26 cellular contexts compared by ENCODE assay signal in the genomic region with DNA sequence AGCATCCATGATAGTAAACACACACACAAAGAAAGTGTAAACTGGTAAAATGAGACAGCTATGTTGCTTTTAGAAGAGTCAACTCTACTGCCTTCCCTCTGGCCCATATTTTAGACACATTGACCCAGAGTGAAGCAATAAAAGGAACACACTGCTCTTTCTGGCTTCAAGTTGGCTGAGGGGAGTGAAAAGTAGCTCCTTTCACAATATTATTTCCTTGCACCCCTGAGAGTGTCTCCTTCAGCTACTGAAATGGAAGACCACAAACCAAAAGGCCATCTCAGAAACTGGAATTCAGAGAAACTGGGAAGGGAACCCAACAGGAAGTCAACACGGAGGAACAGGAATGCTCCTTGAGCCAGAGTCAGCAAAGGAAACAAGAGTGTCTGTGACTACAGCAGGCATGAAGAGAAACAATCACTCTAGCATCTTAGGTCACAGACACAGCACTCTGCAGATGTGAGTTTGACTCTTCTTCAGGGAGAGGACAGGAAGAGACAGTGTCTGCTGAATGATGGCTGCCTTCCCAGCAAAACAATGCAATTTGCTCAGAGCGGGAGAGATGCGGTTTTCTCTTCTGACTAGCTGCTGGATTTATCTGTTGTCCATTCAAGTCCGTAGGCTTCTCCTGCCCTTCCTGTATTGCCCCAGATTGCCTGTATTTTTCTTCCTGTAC.
A peak's percentile ranks its signal among the peaks of the same experiment; 100 is the strongest.
DNase-seq lines count a peak whose midpoint lies in the region; ATAC-seq and TF ChIP-seq lines count a peak whose summit lies in the region.
"Had no signal": no experiment of that assay in that cellular context is flagged by ENCODE, and none has a peak within 500 bp of the region (broad histone marks: within the 10 kb centered on the region; RNA-seq: fewer than 3 reads in every experiment).

No MANE protein-coding gene starts in this region.

- no CpG with 5 or more reads among the region's 4 CpGs for WGBS in H9 (ENCODE audit: extremely low coverage, insufficient read length, low lambda C conversion rate)
- 37% methylated on average over 4 of the region's 4 CpGs for WGBS in prostate gland

- no peak overlapping the region for H4K91ac ChIP-seq in H9 (ENCODE audit: insufficient read length, low read depth, low read length)

- no peak overlapping the region for H4K5ac ChIP-seq in H9 (ENCODE audit: insufficient read length, low read depth, low read length)

- H3K36me3 ChIP-seq in left ventricle myocardium inferior (no peaks in the 10 kb centered on the region), gastrocnemius medialis (no peaks in the 10 kb centered on the region), prostate gland (no peaks in the 10 kb centered on the region)
- H3K36me3 ChIP-seq: BLaER1 treated with 17β-estradiol and CSF1 and Interleukin-3, amounts not matched to agents 10 nM and 100 nM; colonic mucosa; tibial artery had no signal

- no peaks in the 10 kb centered on the region for H3K4me1 Mint-ChIP-seq in H9
- H3K4me1 Mint-ChIP-seq: activated B cell treated with CpG ODN at 0.5 μM for 24 hours, brain, mesothelial cell of epicardium had no signal

- intact Hi-C loops in left ventricle myocardium inferior (cut with micrococcal nuclease) (no loop called here), gastrocnemius medialis (cut with DNase I; ENCODE audit: low total_unique reads) (no loop called here), prostate gland (cut with DNase I) (no loop called here)

- H3K79me2 ChIP-seq in H9 (ENCODE audit: insufficient read depth, low read length) = no peaks in the 10 kb centered on the region

- TF ChIP-seq POLR2A in gastrocnemius medialis (IDR thresholded peaks at IDR 0.05) (no peak), prostate gland (IDR thresholded peaks at IDR 0.05) (no peak)

- no peak overlapping the region for H3K9ac ChIP-seq in H9 (ENCODE audit: extremely low read depth, insufficient read length, low read length)
- H3K9ac ChIP-seq: BLaER1 treated with 17β-estradiol and CSF1 and Interleukin-3, amounts not matched to agents 10 nM and 100 nM had no signal

- H3K4me1 ChIP-seq in left ventricle myocardium inferior = no peaks in the 10 kb centered on the region
- H3K4me1 ChIP-seq in gastrocnemius medialis = no peaks in the 10 kb centered on the region
- H3K4me1 ChIP-seq in H9 (ENCODE audit: insufficient read depth, low read length) = no peaks in the 10 kb centered on the region
- no peaks in the 10 kb centered on the region for H3K4me1 ChIP-seq in prostate gland (replicated peaks)
- H3K4me1 ChIP-seq: A549; BLaER1 treated with 17β-estradiol and CSF1 and Interleukin-3, amounts not matched to agents 10 nM and 100 nM; colonic mucosa; tibial artery had no signal

- no peak overlapping the region for H3K4me2 ChIP-seq in H9 (ENCODE audit: insufficient read depth, insufficient read length, low read length)
- H3K4me2 ChIP-seq: A549; BLaER1 treated with 17β-estradiol and CSF1 and Interleukin-3, amounts not matched to agents 10 nM and 100 nM had no signal

- H3K27ac ChIP-seq in left ventricle myocardium inferior (replicated peaks) (peak overlapping the region; percentile 48), gastrocnemius medialis (peak overlapping the region in 3 of 4 donors; percentile 21 to 27 (median 22)), H9 (ENCODE audit: insufficient read length, low read depth, low read length) (no peak overlapping the region), prostate gland (no peak overlapping the region)
- H3K27ac ChIP-seq: A549; BLaER1 treated with 17β-estradiol and CSF1 and Interleukin-3, amounts not matched to agents 10 nM and 100 nM; colonic mucosa; tibial artery had no signal

- H3K27ac Mint-ChIP-seq in H9 = no peak overlapping the region
- H3K27ac Mint-ChIP-seq: activated B cell treated with CpG ODN at 0.5 μM for 24 hours, brain, mesothelial cell of epicardium had no signal

- no peaks in the 10 kb centered on the region for H3K79me1 ChIP-seq in H9 (ENCODE audit: insufficient read depth, low read depth, low read length, poor library complexity, severe bottlenecking)

- H3K4ac ChIP-seq in H9 (ENCODE audit: low read depth, low read length) = no peak overlapping the region

- no peak overlapping the region for H2BK120ac ChIP-seq in H9 (ENCODE audit: low read depth, low read length, poor library complexity, severe bottlenecking)

- H4K20me1 ChIP-seq in H9 (ENCODE audit: control insufficient read depth, insufficient read depth, insufficient read length) = no peaks in the 10 kb centered on the region
- H4K20me1 ChIP-seq: BLaER1 treated with 17β-estradiol and CSF1 and Interleukin-3, amounts not matched to agents 10 nM and 100 nM had no signal

- no peak overlapping the region for H2BK12ac ChIP-seq in H9 (ENCODE audit: insufficient read length, low read depth, low read length)

- peaks cover 6% of the 10 kb centered on the region for H3K27me3 Mint-ChIP-seq in H9 (ENCODE audit: low read depth)
- H3K27me3 Mint-ChIP-seq: activated B cell treated with CpG ODN at 0.5 μM for 24 hours, brain had no signal

- no peak overlapping the region for H2AK5ac ChIP-seq in H9 (ENCODE audit: insufficient read length, low read length)

- no peak overlapping the region for H3K4me3 Mint-ChIP-seq in H9
- H3K4me3 Mint-ChIP-seq: activated B cell treated with CpG ODN at 0.5 μM for 24 hours, brain, mesothelial cell of epicardium had no signal

- H2BK20ac ChIP-seq in H9 (ENCODE audit: low read depth, low read length, poor library complexity, severe bottlenecking) = no peak overlapping the region

- no peak overlapping the region for H3K23ac ChIP-seq in H9 (ENCODE audit: insufficient read length, low read depth, low read length)

- H3K9me3 ChIP-seq in left ventricle myocardium inferior (replicated peaks) (peaks cover 26% of the 10 kb centered on the region), gastrocnemius medialis (no peaks in the 10 kb centered on the region), H9 (ENCODE audit: control insufficient read depth, low read depth, low read length) (no peaks in the 10 kb centered on the region), prostate gland (no peaks in the 10 kb centered on the region)
- H3K9me3 ChIP-seq: A549, colonic mucosa, tibial artery had no signal

- no peak overlapping the region for H2BK15ac ChIP-seq in H9 (ENCODE audit: low read depth, low read length)

- no peak overlapping the region for H3T11ph ChIP-seq in H9 (ENCODE audit: low read length)

- H3K36me3 Mint-ChIP-seq in H9 (ENCODE audit: insufficient read depth in 1 of 3, low read depth in 3 of 3) = no peaks in the 10 kb centered on the region; a peak in 1 of 7 replicates
- H3K36me3 Mint-ChIP-seq: brain, mesothelial cell of epicardium had no signal

- no peak overlapping the region for H3K4me3 ChIP-seq in AG10803 (ENCODE audit: low read length)
- no peak overlapping the region for H3K4me3 ChIP-seq in left ventricle myocardium inferior
- no peak overlapping the region for H3K4me3 ChIP-seq in gastrocnemius medialis
- H3K4me3 ChIP-seq in prostate gland = no peak overlapping the region
- H3K4me3 ChIP-seq: A549; BLaER1 treated with 17β-estradiol and CSF1 and Interleukin-3, amounts not matched to agents 10 nM and 100 nM; colonic mucosa; skin epidermis; tibial artery had no signal

- no peak overlapping the region for H3K18ac ChIP-seq in H9 (ENCODE audit: insufficient read length, low read depth, low read length)

- no peak for TF ChIP-seq CTCF in AG10803 (conservative IDR thresholded peaks at IDR 0.05; ENCODE audit: low read length)
- no peak for TF ChIP-seq CTCF in left ventricle myocardium inferior (IDR thresholded peaks at IDR 0.05; ENCODE audit: borderline replicate concordance)
- TF ChIP-seq CTCF in gastrocnemius medialis (IDR thresholded peaks at IDR 0.05 in 4 of 5, conservative IDR thresholded peaks at IDR 0.05 in 1 of 5) = no peak
- no peak for TF ChIP-seq CTCF in H9 (conservative IDR thresholded peaks at IDR 0.05)
- no peak for TF ChIP-seq CTCF in prostate gland (IDR thresholded peaks at IDR 0.05)

- H3K27me3 ChIP-seq in left ventricle myocardium inferior (ENCODE audit: low read depth) = peaks cover under 1% of the 10 kb centered on the region
- no peaks in the 10 kb centered on the region for H3K27me3 ChIP-seq in gastrocnemius medialis
- H3K27me3 ChIP-seq in H9 (ENCODE audit: insufficient read depth, low read length) = no peaks in the 10 kb centered on the region
- no peaks in the 10 kb centered on the region for H3K27me3 ChIP-seq in prostate gland (replicated peaks; ENCODE audit: insufficient read depth)
- H3K27me3 ChIP-seq: BLaER1 treated with 17β-estradiol and CSF1 and Interleukin-3, amounts not matched to agents 10 nM and 100 nM; colonic mucosa; tibial artery had no signal

- peak; percentile 73 to 79 for ATAC-seq in gastrocnemius medialis
- ATAC-seq in GM18861 (IDR thresholded peaks at IDR 0.05; ENCODE audit: unreplicated experiment) = no peak
- ATAC-seq: A549, left colon had no signal

- in situ Hi-C loops in gastrocnemius medialis (cut with MboI; ENCODE audit: low sequenced_read_pairs in 4 of 4) = no loop called here

- H4K8ac ChIP-seq in H9 (replicated peaks; ENCODE audit: insufficient read length, low read depth, low read length) = no peak overlapping the region

- DNase-seq in AG10803 (ENCODE audit: low read depth) = peak; percentile 26
- DNase-seq in RPMI7951 (ENCODE audit: low read depth) = peak; percentile 2
- DNase-seq in left ventricle myocardium inferior = no peak
- peak; percentile 3 to 20 for DNase-seq in gastrocnemius medialis
- no peak for DNase-seq in H9
- DNase-seq in prostate gland (ENCODE audit: low spot score) = no peak
- no peak for DNase-seq in effector CD8-positive, alpha-beta T cell (lab: John Stamatoyannopoulos, UW)
- DNase-seq: activated B cell treated with CpG ODN at 0.5 μM for 24 hours; activated CD4-positive, alpha-beta T cell treated with anti-CD3 and anti-CD28 coated beads, Interleukin-2, amount 50 U/mL, for 48 hours; activated effector memory CD4-positive, alpha-beta T cell treated with Interleukin-2 at 50 U/mL for 16 hours; colonic mucosa; KG1; left colon; NCI-H1694; NCI-H69; SHP77; stimulated activated CD4-positive, alpha-beta T cell treated with anti-CD3 and anti-CD28 coated beads, Interleukin-2, amount 100 ng/mL, for 48 hours; stimulated activated naive CD4-positive, alpha-beta T cell; SW 1271 had no signal

- no peak overlapping the region for H2AFZ ChIP-seq in H9 (ENCODE audit: low read length)

- no peaks in the 10 kb centered on the region for H3K23me2 ChIP-seq in H9 (ENCODE audit: insufficient read length, low read depth, low read length, poor library complexity, severe bottlenecking)

- no peak overlapping the region for H3K56ac ChIP-seq in H9 (ENCODE audit: insufficient read length, low read depth, low read length)

- no peak overlapping the region for H3K14ac ChIP-seq in H9 (ENCODE audit: insufficient read depth, low read length)

- H3K9me3 Mint-ChIP-seq in H9 = peaks cover 5 to 10% of the 10 kb centered on the region in 2 experiments; a peak in 3 of 5 replicates

- H2BK5ac ChIP-seq in H9 (ENCODE audit: insufficient read length, low read length) = no peak overlapping the region

Comparison
In these comparisons a context has a peak if more than half of its experiments do, and no peak if none do; other contexts are left out.
1. DNase-seq: peak in AG10803 (single experiment), RPMI7951 (single experiment) and gastrocnemius medialis (2 of 2); none in left ventricle myocardium inferior (single experiment), H9 (single experiment), prostate gland (single experiment) and effector CD8-positive, alpha-beta T cell (single experiment).
2. H3K27ac ChIP-seq: peak in left ventricle myocardium inferior (single experiment) and gastrocnemius medialis (3 of 4); none in H9 (single experiment) and prostate gland (0 of 2).